ENCODE assay signal across 12 cellular contexts in genomic region chr9:131714161-131714646, GRCh38. TPM values are rescaled to one million over a fixed set of nuclear protein-coding genes. Genes with fewer than 3 reads are reported as not detected.
DNase-seq lines count a peak whose midpoint lies in the region; FAIRE-seq and TF ChIP-seq lines count a peak whose summit lies in the region.
"Had no signal": no experiment of that assay in that cellular context is flagged by ENCODE, and none has a peak within 500 bp of the region (broad histone marks: within the 10 kb centered on the region; RNA-seq: fewer than 3 reads in every experiment).

No MANE protein-coding gene starts in this region.

- H3K36me3 Mint-ChIP-seq in endothelial cell (ENCODE audit: low read depth, unreplicated experiment): peaks cover 24% of the 10 kb centered on the region
- H3K36me3 Mint-ChIP-seq in Calu3 (ENCODE audit: insufficient read depth, unreplicated experiment): no peaks in the 10 kb centered on the region
- peaks cover 19% of the 10 kb centered on the region for H3K36me3 Mint-ChIP-seq in activated CD4-positive, alpha-beta T cell treated with anti-CD3 and anti-CD28 coated beads, Interleukin-2, amount 10 ng/mL, durations not matched to agents 7 days and 5 days (ENCODE audit: low read depth)

- H3K27ac ChIP-seq in thyroid gland: peak overlapping the region; percentile 58 to 78 (median 78)

- peaks cover 15 to 60% of the 10 kb centered on the region in 2 donors for H3K4me1 ChIP-seq in thyroid gland

- TF ChIP-seq CTCF in endothelial cell (IDR thresholded peaks at IDR 0.05; ENCODE audit: unreplicated experiment): no peak
- no peak for TF ChIP-seq CTCF in thyroid gland (IDR thresholded peaks at IDR 0.05)
- no peak for TF ChIP-seq CTCF in Calu3 (IDR thresholded peaks at IDR 0.05; ENCODE audit: unreplicated experiment)

- POLR2A ChIA-PET in activated CD4-positive, alpha-beta T cell treated with anti-CD3 and anti-CD28 coated beads, Interleukin-2, amount 10 ng/mL, durations not matched to agents 7 days and 5 days (lab: Charles Lee): no interaction called here

- H3K9me3 Mint-ChIP-seq in endothelial cell (ENCODE audit: unreplicated experiment) (no peaks in the 10 kb centered on the region), Calu3 (ENCODE audit: low read depth, unreplicated experiment) (no peaks in the 10 kb centered on the region)
- no peaks in the 10 kb centered on the region for H3K9me3 Mint-ChIP-seq in activated CD4-positive, alpha-beta T cell treated with anti-CD3 and anti-CD28 coated beads, Interleukin-2, amount 10 ng/mL, durations not matched to agents 7 days and 5 days
- H3K9me3 Mint-ChIP-seq: T-helper 1 cell treated with Interleukin-12 subunit alpha and Interleukin-12 subunit beta and Interleukin-4 antibody, amounts not matched to agents 30 μg/mL and 1 μg/mL, for 36 hours had no signal

- peak overlapping the region; percentile 99 for H3K27ac Mint-ChIP-seq in endothelial cell (ENCODE audit: unreplicated experiment)
- H3K27ac Mint-ChIP-seq in Calu3 (ENCODE audit: unreplicated experiment): no peak overlapping the region
- no peak overlapping the region for H3K27ac Mint-ChIP-seq in activated CD4-positive, alpha-beta T cell treated with anti-CD3 and anti-CD28 coated beads, Interleukin-2, amount 10 ng/mL, durations not matched to agents 7 days and 5 days

- DNase-seq in RCC 7860 (ENCODE audit: low spot score): peak; percentile 72
- DNase-seq in endothelial cell (ENCODE audit: low spot score): peak; percentile 59
- DNase-seq in lung microvascular endothelial cell (ENCODE audit: low read depth in 2 of 2): peak; percentile 98 to 99
- DNase-seq in thyroid gland: peak in 1 of 2 donors; percentile 31
- no peak for DNase-seq in Calu3
- no peak for DNase-seq in activated effector memory CD4-positive, alpha-beta T cell treated with Interleukin-2 at 50 U/mL for 16 hours
- DNase-seq in activated naive CD4-positive, alpha-beta T cell (lab: John Stamatoyannopoulos, UW): no peak
- DNase-seq in activated CD4-positive, alpha-beta T cell treated with anti-CD3 and anti-CD28 coated beads, Interleukin-2, amount 10 ng/mL, durations not matched to agents 7 days and 5 days: no peak
- DNase-seq: anterior cingulate cortex, NCI-H1105 had no signal

- peak; percentile 74 for FAIRE-seq in RCC 7860 (lab: Jason Lieb, UNC)
- FAIRE-seq: GM12891 had no signal

- 54 to 70% methylated on average over 10 of the region's 10 CpGs for WGBS in thyroid gland, 2 donors

- no peak for TF ChIP-seq POLR2A in thyroid gland (IDR thresholded peaks at IDR 0.05)

- CTCF ChIA-PET in Calu3 (lab: Charles Lee): no interaction called here
- CTCF ChIA-PET in activated CD4-positive, alpha-beta T cell treated with anti-CD3 and anti-CD28 coated beads, Interleukin-2, amount 10 ng/mL, durations not matched to agents 7 days and 5 days (lab: Charles Lee): interaction anchor here (1.3 to 2.2 kb wide), 6 partner anchors 11 to 58 kb away, joined by 3 to 5 read pairs (median 3); no protein-coding TSS in a partner anchor

- H3K4me3 Mint-ChIP-seq in endothelial cell (ENCODE audit: unreplicated experiment): no peak overlapping the region
- no peak overlapping the region for H3K4me3 Mint-ChIP-seq in Calu3 (ENCODE audit: low read depth, unreplicated experiment)
- H3K4me3 Mint-ChIP-seq in activated CD4-positive, alpha-beta T cell treated with anti-CD3 and anti-CD28 coated beads, Interleukin-2, amount 10 ng/mL, durations not matched to agents 7 days and 5 days: no peak overlapping the region
- H3K4me3 Mint-ChIP-seq: T-helper 1 cell treated with Interleukin-12 subunit alpha and Interleukin-12 subunit beta and Interleukin-4 antibody, amounts not matched to agents 30 μg/mL and 1 μg/mL, for 36 hours had no signal

- no peaks in the 10 kb centered on the region for H3K36me3 ChIP-seq in thyroid gland

- H3K27me3 ChIP-seq in thyroid gland: no peaks in the 10 kb centered on the region

- peaks cover 4% of the 10 kb centered on the region for H3K27me3 Mint-ChIP-seq in endothelial cell (ENCODE audit: unreplicated experiment)
- H3K27me3 Mint-ChIP-seq in Calu3 (ENCODE audit: unreplicated experiment): no peaks in the 10 kb centered on the region
- H3K27me3 Mint-ChIP-seq in activated CD4-positive, alpha-beta T cell treated with anti-CD3 and anti-CD28 coated beads, Interleukin-2, amount 10 ng/mL, durations not matched to agents 7 days and 5 days: no peaks in the 10 kb centered on the region

- H3K4me1 Mint-ChIP-seq in endothelial cell (ENCODE audit: unreplicated experiment) (peaks cover 84% of the 10 kb centered on the region), Calu3 (ENCODE audit: low read depth, unreplicated experiment) (no peaks in the 10 kb centered on the region)
- peaks cover 50% of the 10 kb centered on the region for H3K4me1 Mint-ChIP-seq in activated CD4-positive, alpha-beta T cell treated with anti-CD3 and anti-CD28 coated beads, Interleukin-2, amount 10 ng/mL, durations not matched to agents 7 days and 5 days

- H3K4me3 ChIP-seq in thyroid gland (replicated peaks in 1 of 3): no peak overlapping the region

- intact Hi-C loops in thyroid gland (cut with DNase I): no loop called here
- intact Hi-C loops in Calu3 (cut with micrococcal nuclease; ENCODE audit: unreplicated experiment): no loop called here

- no TSS peak for BruUV-seq in Calu3 (replicated peaks; lab: Mats Ljungman, UMichigan)

- no peaks in the 10 kb centered on the region for H3K9me3 ChIP-seq in thyroid gland

RNA-seq across cellular contexts. Expression of gene RAPGEF1, which starts 25.7 kb away (rescaled TPM):
- total RNA-seq in endothelial cell (ENCODE audit: unreplicated experiment) (226 TPM), lung microvascular endothelial cell (32.1 and 35.3 TPM in 2 replicates), thyroid gland (10 to 100 TPM; 39.6 to 52.5 (median 44.9) TPM), Calu3 (2022) (32.5 and 33.4 TPM in 2 replicates)
- total RNA-seq in activated CD4-positive, alpha-beta T cell treated with anti-CD3 and anti-CD28 coated beads, Interleukin-2, amount 10 ng/mL, durations not matched to agents 7 days and 5 days: 100 to 1,000 TPM; 128 to 129 TPM

Comparison
In these comparisons a context has a peak if more than half of its experiments do, and no peak if none do; other contexts are left out.
1. DNase-seq: peak in RCC 7860 (single experiment), endothelial cell (single experiment) and lung microvascular endothelial cell (2 of 2); none in Calu3 (single experiment), activated effector memory CD4-positive, alpha-beta T cell treated with Interleukin-2 at 50 U/mL for 16 hours (single experiment), activated naive CD4-positive, alpha-beta T cell (0 of 4) and activated CD4-positive, alpha-beta T cell treated with anti-CD3 and anti-CD28 coated beads, Interleukin-2, amount 10 ng/mL, durations not matched to agents 7 days and 5 days (single experiment).